In the genomic region with DNA sequence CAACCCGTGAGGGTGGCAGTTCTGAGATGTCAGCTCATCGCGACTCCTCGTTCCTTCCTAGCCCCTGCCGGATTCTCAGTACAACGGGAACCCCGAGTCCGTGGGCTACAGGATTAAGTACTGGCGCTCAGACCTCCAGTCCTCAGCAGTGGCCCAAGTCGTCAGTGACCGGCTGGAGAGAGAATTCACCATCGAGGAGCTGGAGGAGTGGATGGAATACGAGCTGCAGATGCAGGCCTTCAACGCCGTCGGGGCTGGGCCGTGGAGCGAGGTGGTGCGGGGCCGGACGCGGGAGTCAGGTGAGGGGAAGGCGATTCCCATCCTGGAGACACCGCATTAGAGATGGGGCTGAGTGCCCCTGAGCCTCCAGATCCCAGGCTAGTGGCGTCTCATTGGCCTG, we compare ENCODE assay signal across 29 cellular contexts.
"Had no signal": no experiment of that assay in that cellular context is flagged by ENCODE, and none has a peak within 500 bp of the region (broad histone marks: within the 10 kb centered on the region; RNA-seq: fewer than 3 reads in every experiment).

No MANE protein-coding gene starts in this region.

- H3K9ac ChIP-seq: parathyroid adenoma had no signal

- H3K4me1 ChIP-seq: heart right ventricle, lower lobe of right lung, parathyroid adenoma, right atrium auricular region, right lobe of liver, stomach, testis, thyroid gland, transverse colon, upper lobe of right lung, uterus had no signal

- FAIRE-seq: keratinocyte had no signal

- H3K27ac ChIP-seq: heart right ventricle, hepatocyte, lower lobe of right lung, parathyroid adenoma, right atrium auricular region, right lobe of liver, skin epidermis, stomach, testis, thyroid gland, transverse colon, upper lobe of right lung, uterus had no signal

- H3K4me2 ChIP-seq: hepatocyte had no signal

- H3K27me3 ChIP-seq: hepatocyte, right atrium auricular region, right lobe of liver, stomach, testis, thyroid gland, transverse colon, upper lobe of right lung, uterus had no signal

- H3K9me3 ChIP-seq: lower lobe of right lung, right lobe of liver, testis, thyroid gland, transverse colon, upper lobe of right lung, uterus had no signal

- ATAC-seq: heart right ventricle; left cardiac atrium; left lobe of liver; left ventricle myocardium superior; lower lobe of right lung; naive thymus-derived CD4-positive, alpha-beta T cell; natural killer cell treated with Interleukin-12 subunit alpha and Interleukin-12 subunit beta and Interleukin-15 and Interleukin-18, amount 100 ng/mL, for 72 hours; right lobe of liver; stimulated activated naive B cell treated with anti-CD40 and anti-IgM and Interleukin-4, amounts not matched to agents 10 μg/mL and 1 μg/mL and 100 μg/mL, for 72 hours; upper lobe of right lung had no signal

- H2AFZ ChIP-seq: hepatocyte, parathyroid adenoma had no signal

- H3K4me3 ChIP-seq: heart right ventricle, hepatocyte, lower lobe of right lung, right atrium auricular region, right lobe of liver, skin epidermis, stomach, testis, thyroid gland, transverse colon, upper lobe of right lung, uterus had no signal

- H3K79me2 ChIP-seq: hepatocyte, parathyroid adenoma had no signal

- DNase-seq: heart right ventricle; kidney glomerular epithelial cell; left cardiac atrium; left ventricle myocardium superior; lower lobe of right lung; mammary epithelial cell; mesenchymal stem cell; naive thymus-derived CD4-positive, alpha-beta T cell; nucleus accumbens; right lobe of liver; stimulated activated CD4-positive, alpha-beta T cell treated with anti-CD3 and anti-CD28 coated beads, Interleukin-1b, Interleukin-23, amount 100 ng/mL, for 48 hours; stimulated activated CD4-positive, alpha-beta T cell treated with anti-CD3 and anti-CD28 coated beads, Interleukin-2, amount 100 ng/mL, for 48 hours; stimulated activated CD4-positive, alpha-beta T cell treated with anti-CD3 and anti-CD28 coated beads, Interleukin-4, amount 100 ng/mL, for 4 hours; stimulated activated CD8-positive, alpha-beta memory T cell treated with anti-CD3 and anti-CD28 coated beads, Interleukin-4, amount 100 ng/mL, for 48 hours; stimulated activated naive B cell treated with anti-CD40 and anti-IgM and Interleukin-4, amounts not matched to agents 10 μg/mL and 1 μg/mL and 100 μg/mL, for 72 hours; stimulated activated naive CD8-positive, alpha-beta T cell treated with anti-CD3 and anti-CD28 coated beads, Interleukin-15, Interleukin-2, amounts not matched to agents 100 U/mL and 50 U/mL, for 24 hours; stomach; testis; thyroid gland; transverse colon; upper lobe of right lung; uterus had no signal

- H3K36me3 ChIP-seq: heart right ventricle, lower lobe of right lung, right atrium auricular region, right lobe of liver, thyroid gland, transverse colon, upper lobe of right lung, uterus had no signal
